ENCODE assay signal across 1 cellular context in the genomic region with DNA sequence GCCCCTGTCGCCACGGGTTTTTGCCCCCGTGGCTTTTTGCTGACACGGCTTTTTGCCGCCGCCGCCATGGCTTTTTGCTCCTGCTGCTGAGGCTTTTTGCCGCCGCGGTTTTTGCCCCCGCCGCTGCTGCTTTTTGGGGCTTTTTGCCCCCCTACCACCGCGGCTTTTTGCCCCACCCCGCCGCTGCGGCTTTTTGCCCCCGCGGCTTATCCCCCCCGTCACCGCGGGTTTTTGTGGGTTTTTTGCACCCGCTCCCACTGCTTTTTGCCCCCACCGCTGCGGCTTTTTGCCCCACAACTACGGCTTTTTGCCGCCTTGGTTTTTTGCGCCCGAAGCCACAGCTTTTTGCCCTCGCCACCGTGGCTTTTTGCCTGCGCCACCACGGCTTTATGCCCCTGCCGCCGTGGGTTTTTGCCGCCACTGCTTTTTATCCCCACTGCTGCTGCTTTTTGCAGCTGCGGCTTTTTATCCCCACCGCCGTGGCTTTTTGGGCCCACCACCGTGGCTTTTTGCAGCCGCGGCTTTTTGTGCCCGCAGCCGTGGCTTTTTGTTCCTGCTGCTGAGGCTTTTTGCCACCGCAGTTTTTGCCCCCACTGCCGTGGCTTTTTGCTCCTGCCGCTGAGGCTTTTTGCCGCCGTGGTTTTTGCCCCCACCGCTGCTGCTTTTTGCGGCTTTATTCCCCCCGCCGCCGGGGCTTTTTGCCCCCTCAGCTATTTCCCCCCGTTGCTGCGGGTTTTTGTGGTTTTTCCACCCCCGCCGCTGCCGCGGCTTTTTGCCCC.
TF ChIP-seq lines count a peak whose summit lies in the region.

No MANE protein-coding gene starts in this region.

TF ChIP-seq in H1, 55 proteins besides CTCF, POLR2A, EP300 and RAD21:
- TF ChIP-seq SIRT6 (IDR thresholded peaks at IDR 0.05; ENCODE audit: low read length) (no peak), MAFK (IDR thresholded peaks at IDR 0.05; ENCODE audit: low read depth, low read length) (0 out of 2 replicates have a peak, but pooled peaks have one; percentile 10)
TF ChIP-seq in H1: peak in this region for 1.
